9 cellular contexts compared by ENCODE assay signal in the genomic region with DNA sequence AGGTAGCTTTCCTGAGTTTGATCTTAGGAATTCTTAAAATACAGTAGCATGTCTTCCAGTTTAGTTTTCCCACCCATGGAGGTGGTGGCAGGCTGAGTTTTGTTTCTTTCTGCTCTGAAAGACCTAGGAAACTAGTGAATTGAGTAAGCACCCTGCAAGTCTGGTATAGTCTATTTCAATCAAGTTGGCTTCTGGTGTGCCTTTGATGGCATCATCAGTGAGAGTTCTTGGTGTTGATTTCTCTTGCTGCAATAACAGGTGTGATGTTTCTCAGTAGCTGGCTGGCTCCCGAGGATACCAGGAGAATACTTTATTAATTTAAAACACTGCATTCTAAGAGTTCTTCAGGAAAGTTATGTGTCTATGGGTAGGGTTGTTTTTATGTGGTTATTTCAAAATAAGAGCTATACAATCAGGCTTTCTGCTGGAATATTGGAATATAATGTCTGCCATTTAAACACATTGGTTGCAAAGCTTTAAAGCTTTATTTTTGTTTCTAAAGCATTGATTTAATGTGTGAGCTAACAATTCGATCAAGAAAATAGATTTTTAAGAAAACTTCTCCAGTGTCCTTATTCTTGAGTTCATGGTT. TPM values are rescaled to one million over a fixed set of nuclear protein-coding genes. Genes with fewer than 3 reads are reported as not detected.
DNase-seq lines count a peak whose midpoint lies in the region; ATAC-seq and TF ChIP-seq lines count a peak whose summit lies in the region.
"Had no signal": no experiment of that assay in that cellular context is flagged by ENCODE, and none has a peak within 500 bp of the region (broad histone marks: within the 10 kb centered on the region; RNA-seq: fewer than 3 reads in every experiment).

No MANE protein-coding gene starts in this region.

- peak overlapping the region; percentile 43 for H3K4me3 Mint-ChIP-seq in activated T-cell treated with anti-CD3 and anti-CD28 coated beads, Interleukin-2, amount 50 U/mL, for 24 hours
- H3K4me3 Mint-ChIP-seq in stimulated activated memory B cell treated with anti-CD40 and anti-IgM and Interleukin-4, amounts not matched to agents 10 μg/mL and 1 μg/mL and 100 μg/mL, for 72 hours: no peak overlapping the region

- H2AFZ ChIP-seq in SK-N-SH (ENCODE audit: low read depth): no peak overlapping the region

- no peaks in the 10 kb centered on the region for H3K9me3 Mint-ChIP-seq in activated T-cell treated with anti-CD3 and anti-CD28 coated beads, Interleukin-2, amount 50 U/mL, for 24 hours
- no peaks in the 10 kb centered on the region for H3K9me3 Mint-ChIP-seq in stimulated activated memory B cell treated with anti-CD40 and anti-IgM and Interleukin-4, amounts not matched to agents 10 μg/mL and 1 μg/mL and 100 μg/mL, for 72 hours

- TF ChIP-seq CTCF in HL-60 (IDR thresholded peaks at IDR 0.05; ENCODE audit: insufficient read depth, low read length): no peak
- no peak for TF ChIP-seq CTCF in breast epithelium (IDR thresholded peaks at IDR 0.05)
- TF ChIP-seq CTCF in SK-N-SH (IDR thresholded peaks at IDR 0.05): no peak
- no peak for TF ChIP-seq CTCF in uterus (IDR thresholded peaks at IDR 0.05)

- no peaks in the 10 kb centered on the region for H3K9me2 ChIP-seq in SK-N-SH

- peaks cover 73% of the 10 kb centered on the region for H4K20me1 ChIP-seq in SK-N-SH (ENCODE audit: insufficient read depth)

- H3K27me3 Mint-ChIP-seq in activated T-cell treated with anti-CD3 and anti-CD28 coated beads, Interleukin-2, amount 50 U/mL, for 24 hours: no peaks in the 10 kb centered on the region
- H3K27me3 Mint-ChIP-seq in stimulated activated memory B cell treated with anti-CD40 and anti-IgM and Interleukin-4, amounts not matched to agents 10 μg/mL and 1 μg/mL and 100 μg/mL, for 72 hours: no peaks in the 10 kb centered on the region

- H3K9ac ChIP-seq in SK-N-SH: no peak overlapping the region

- H3K4me1 ChIP-seq in breast epithelium (no peaks in the 10 kb centered on the region), SK-N-SH (ENCODE audit: control insufficient read depth in 1 of 2, insufficient read depth in 2 of 2, low read depth in 1 of 2, low read length in 1 of 2) (peaks cover 0 to 23% of the 10 kb centered on the region in 2 experiments; a peak in 3 of 4 replicates), uterus (no peaks in the 10 kb centered on the region)

- H3K4me1 Mint-ChIP-seq in activated T-cell treated with anti-CD3 and anti-CD28 coated beads, Interleukin-2, amount 50 U/mL, for 24 hours (ENCODE audit: low read depth): peaks cover 37% of the 10 kb centered on the region
- peaks cover 28% of the 10 kb centered on the region for H3K4me1 Mint-ChIP-seq in stimulated activated memory B cell treated with anti-CD40 and anti-IgM and Interleukin-4, amounts not matched to agents 10 μg/mL and 1 μg/mL and 100 μg/mL, for 72 hours

- TF ChIP-seq POLR2A in breast epithelium (IDR thresholded peaks at IDR 0.05) (no peak), uterus (IDR thresholded peaks at IDR 0.05) (no peak)

- intact Hi-C loops in breast epithelium (cut with DNase I; ENCODE audit: low total_unique reads): no loop called here
- intact Hi-C loops in uterus (cut with DNase I; ENCODE audit: low total_unique reads): no loop called here

- peak overlapping the region; percentile 88 for H3K27ac Mint-ChIP-seq in activated T-cell treated with anti-CD3 and anti-CD28 coated beads, Interleukin-2, amount 50 U/mL, for 24 hours
- peak overlapping the region; percentile 61 for H3K27ac Mint-ChIP-seq in stimulated activated memory B cell treated with anti-CD40 and anti-IgM and Interleukin-4, amounts not matched to agents 10 μg/mL and 1 μg/mL and 100 μg/mL, for 72 hours

- no peaks in the 10 kb centered on the region for H3K36me3 ChIP-seq in breast epithelium
- H3K36me3 ChIP-seq in SK-N-SH (replicated peaks in 1 of 2; ENCODE audit: control insufficient read depth in 1 of 2, insufficient read depth in 2 of 2, low read length in 1 of 2): peaks cover 0 to 7% of the 10 kb centered on the region in 2 experiments
- H3K36me3 ChIP-seq in uterus: no peaks in the 10 kb centered on the region

- no peaks in the 10 kb centered on the region for H3K9me3 ChIP-seq in breast epithelium
- H3K9me3 ChIP-seq in SK-N-SH: no peaks in the 10 kb centered on the region
- H3K9me3 ChIP-seq in uterus: no peaks in the 10 kb centered on the region

- H3K4me3 ChIP-seq in HL-60 (replicated peaks; ENCODE audit: insufficient read depth, low read length): no peak overlapping the region
- H3K4me3 ChIP-seq in breast epithelium: no peak overlapping the region
- no peak overlapping the region for H3K4me3 ChIP-seq in SK-N-SH (ENCODE audit: low read depth in 2 of 2, low read length in 1 of 2)
- no peak overlapping the region for H3K4me3 ChIP-seq in uterus

- peaks cover 20% of the 10 kb centered on the region for H3K36me3 Mint-ChIP-seq in activated T-cell treated with anti-CD3 and anti-CD28 coated beads, Interleukin-2, amount 50 U/mL, for 24 hours (ENCODE audit: low read depth)
- no peaks in the 10 kb centered on the region for H3K36me3 Mint-ChIP-seq in stimulated activated memory B cell treated with anti-CD40 and anti-IgM and Interleukin-4, amounts not matched to agents 10 μg/mL and 1 μg/mL and 100 μg/mL, for 72 hours

- H3F3A ChIP-seq in SK-N-SH (replicated peaks; ENCODE audit: insufficient read depth): peaks cover 24% of the 10 kb centered on the region

- WGBS in SK-N-SH (ENCODE audit: low lambda C conversion rate): 87% methylated on average over 2 of the region's 2 CpGs

- peaks cover 100% of the 10 kb centered on the region for H3K79me2 ChIP-seq in SK-N-SH (ENCODE audit: insufficient read depth)

- no peak for ATAC-seq in stimulated activated memory B cell treated with anti-CD40 and anti-IgM and Interleukin-4, amounts not matched to agents 10 μg/mL and 1 μg/mL and 100 μg/mL, for 72 hours

- TF ChIP-seq RAD21 in SK-N-SH (IDR thresholded peaks at IDR 0.05; ENCODE audit: low read length): no peak

- H3K27me3 ChIP-seq in HL-60 (ENCODE audit: insufficient read depth, poor library complexity, severe bottlenecking): no peaks in the 10 kb centered on the region
- no peaks in the 10 kb centered on the region for H3K27me3 ChIP-seq in breast epithelium
- no peaks in the 10 kb centered on the region for H3K27me3 ChIP-seq in SK-N-SH (ENCODE audit: insufficient read depth)
- H3K27me3 ChIP-seq in uterus: no peaks in the 10 kb centered on the region

- 0 out of 2 replicates have a peak overlapping the region, but pooled peaks have one; percentile 12 for H3K27ac ChIP-seq in HL-60 (replicated peaks)
- peak overlapping the region; percentile 8 to 23 for H3K27ac ChIP-seq in breast epithelium
- peak overlapping the region in 1 of 2 experiments; percentile 56; a peak in 3 of 4 replicates for H3K27ac ChIP-seq in SK-N-SH (ENCODE audit: low read depth in 2 of 2, low read length in 1 of 2)
- no peak overlapping the region for H3K27ac ChIP-seq in uterus
- H3K27ac ChIP-seq: C4-2B had no signal

- POLR2A ChIA-PET in SK-N-SH (lab: Yijun Ruan, JAX): no interaction called here

- DNase-seq in activated T-cell treated with anti-CD3 and anti-CD28 coated beads, Interleukin-2, amount 50 U/mL, for 24 hours: no peak
- DNase-seq in activated T-cell treated with anti-CD3 and anti-CD28 coated beads, Interleukin-2, amount 50 U/mL, for 1 hour: no peak
- no peak for DNase-seq in HL-60 (ENCODE audit: low read depth in 1 of 2, low spot score in 1 of 2)
- no peak for DNase-seq in breast epithelium (ENCODE audit: low spot score in 2 of 2)
- DNase-seq in SK-N-SH: no peak
- DNase-seq in uterus: no peak
- DNase-seq in NCI-H82 treated with DMSO at 0.1 percent for 48 hours (lab: John Stamatoyannopoulos, UW; ENCODE audit: unreplicated experiment): no peak

- CTCF ChIA-PET in SK-N-SH (lab: Yijun Ruan, JAX): interaction anchor here (0.8 to 1.3 kb wide), 2 partner anchors 40 to 226 kb away, joined by 3 read pairs; no protein-coding TSS in a partner anchor

- no peak for TF ChIP-seq EP300 in SK-N-SH (IDR thresholded peaks at IDR 0.05; ENCODE audit: borderline replicate concordance in 1 of 2, low read depth in 1 of 2, low read length in 1 of 2)

- no peak overlapping the region for H3K4me2 ChIP-seq in SK-N-SH

TF ChIP-seq in SK-N-SH, 30 proteins besides CTCF, POLR2A, EP300 and RAD21:
- TF ChIP-seq, protein P1, sequence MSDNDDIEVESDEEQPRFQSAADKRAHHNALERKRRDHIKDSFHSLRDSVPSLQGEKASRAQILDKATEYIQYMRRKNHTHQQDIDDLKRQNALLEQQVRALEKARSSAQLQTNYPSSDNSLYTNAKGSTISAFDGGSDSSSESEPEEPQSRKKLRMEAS (IDR thresholded peaks at IDR 0.05; ENCODE audit: low read depth): no peak
- TF ChIP-seq JUND (IDR thresholded peaks at IDR 0.05) (no peak), TAF1 (IDR thresholded peaks at IDR 0.05; ENCODE audit: borderline replicate concordance, low read depth, low read length) (no peak), GATA2 (CRISPR knock-in tag; IDR thresholded peaks at IDR 0.05) (no peak), MXI1 (IDR thresholded peaks at IDR 0.05; ENCODE audit: low read depth, low read length) (no peak), FOXM1 (IDR thresholded peaks at IDR 0.05; ENCODE audit: low read depth) (no peak), TCF12 (IDR thresholded peaks at IDR 0.05) (no peak), TEAD4 (IDR thresholded peaks at IDR 0.05; ENCODE audit: borderline replicate concordance, insufficient read depth) (no peak), POLR2AphosphoS5 (IDR thresholded peaks at IDR 0.05; ENCODE audit: low read depth, low read length) (no peak), CHD2 (IDR thresholded peaks at IDR 0.05; ENCODE audit: low read length, partially characterized antibody) (no peak)
- TF ChIP-seq, protein P2, sequence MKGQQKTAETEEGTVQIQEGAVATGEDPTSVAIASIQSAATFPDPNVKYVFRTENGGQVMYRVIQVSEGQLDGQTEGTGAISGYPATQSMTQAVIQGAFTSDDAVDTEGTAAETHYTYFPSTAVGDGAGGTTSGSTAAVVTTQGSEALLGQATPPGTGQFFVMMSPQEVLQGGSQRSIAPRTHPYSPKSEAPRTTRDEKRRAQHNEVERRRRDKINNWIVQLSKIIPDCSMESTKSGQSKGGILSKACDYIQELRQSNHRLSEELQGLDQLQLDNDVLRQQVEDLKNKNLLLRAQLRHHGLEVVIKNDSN (IDR thresholded peaks at IDR 0.05; ENCODE audit: borderline replicate concordance, low read depth): no peak
- TF ChIP-seq, protein P3, sequence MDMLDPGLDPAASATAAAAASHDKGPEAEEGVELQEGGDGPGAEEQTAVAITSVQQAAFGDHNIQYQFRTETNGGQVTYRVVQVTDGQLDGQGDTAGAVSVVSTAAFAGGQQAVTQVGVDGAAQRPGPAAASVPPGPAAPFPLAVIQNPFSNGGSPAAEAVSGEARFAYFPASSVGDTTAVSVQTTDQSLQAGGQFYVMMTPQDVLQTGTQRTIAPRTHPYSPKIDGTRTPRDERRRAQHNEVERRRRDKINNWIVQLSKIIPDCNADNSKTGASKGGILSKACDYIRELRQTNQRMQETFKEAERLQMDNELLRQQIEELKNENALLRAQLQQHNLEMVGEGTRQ (IDR thresholded peaks at IDR 0.05; ENCODE audit: borderline replicate concordance, low read depth, low read length): no peak

RNA-seq across cellular contexts. Expression of a gene that starts 19.0 kb away (rescaled TPM):
- total RNA-seq in breast epithelium (10 to 100 TPM; 18.6 to 18.9 (median 18.7) TPM), uterus (10 to 100 TPM; 24.1 to 81.0 (median 48.4) TPM)
- 16.8 and 16.9 TPM in 2 replicates for polyA plus RNA-seq in SK-N-SH (2012; rRNA removed)
- 21.7 and 25.1 TPM in 2 replicates for polyA plus RNA-seq in SK-N-SH (2012; cell fraction: cytosol; rRNA removed)
- 19.8 and 23.8 TPM in 2 replicates for polyA plus RNA-seq in SK-N-SH (2012; cell fraction: nucleus; rRNA removed)

Comparison
In these comparisons a context has a peak if more than half of its experiments do, and no peak if none do; other contexts are left out.
1. H3K27ac ChIP-seq: peak in HL-60 (single experiment) and breast epithelium (2 of 2); none in uterus (0 of 2).